In the genomic region with DNA sequence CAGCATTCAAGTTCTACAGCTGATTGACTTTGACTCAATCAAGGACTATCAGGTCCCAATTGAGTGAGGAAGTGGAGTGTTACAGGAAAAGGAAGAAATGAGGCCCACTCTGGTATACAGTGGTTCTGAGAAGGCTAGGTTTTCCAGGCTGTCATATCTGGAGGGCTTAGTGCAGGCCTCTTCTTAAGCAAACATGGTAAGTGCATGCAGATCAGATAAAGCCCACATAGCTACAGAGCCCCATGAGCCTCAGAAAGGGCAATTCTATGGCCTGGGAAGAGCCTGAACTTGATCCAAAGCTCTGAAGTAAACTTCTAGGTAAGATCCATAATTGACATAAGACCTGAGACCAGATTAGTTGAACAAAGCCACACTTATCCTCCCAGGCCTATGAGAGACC, we compare ENCODE assay signal across 17 cellular contexts. TPM values are rescaled to one million over a fixed set of nuclear protein-coding genes. Genes with fewer than 3 reads are reported as not detected.
DNase-seq lines count a peak whose midpoint lies in the region; ATAC-seq lines count a peak whose summit lies in the region.
"Had no signal": no experiment of that assay in that cellular context is flagged by ENCODE, and none has a peak within 500 bp of the region (broad histone marks: within the 10 kb centered on the region; RNA-seq: fewer than 3 reads in every experiment).

No MANE protein-coding gene starts in this region.

- peaks cover 3% of the 10 kb centered on the region for H3K36me3 Mint-ChIP-seq in activated CD4-positive, alpha-beta memory T cell treated with anti-CD3 and anti-CD28 coated beads for 36 hours
- H3K36me3 Mint-ChIP-seq in activated CD4-positive, alpha-beta memory T cell treated with anti-CD3 and anti-CD28 coated beads, Interleukin-2, amount 10 ng/mL, durations not matched to agents 7 days and 5 days (ENCODE audit: low read depth): peaks cover 10% of the 10 kb centered on the region
- H3K36me3 Mint-ChIP-seq in activated T-helper 17 cell treated with anti-CD3 and anti-CD28 coated beads, Interleukin-2, amount 50 U/mL, for 72 hours (ENCODE audit: low read depth): no peaks in the 10 kb centered on the region
- no peaks in the 10 kb centered on the region for H3K36me3 Mint-ChIP-seq in stimulated activated naive B cell treated with anti-CD40 and anti-IgM and Interleukin-4, amounts not matched to agents 10 μg/mL and 1 μg/mL and 100 μg/mL, for 72 hours
- H3K36me3 Mint-ChIP-seq: CD14-positive monocyte; CD4-positive, alpha-beta memory T cell had no signal

- H3K9me3 Mint-ChIP-seq in activated CD4-positive, alpha-beta memory T cell treated with anti-CD3 and anti-CD28 coated beads for 36 hours: peaks cover 3% of the 10 kb centered on the region
- H3K9me3 Mint-ChIP-seq in activated CD4-positive, alpha-beta memory T cell treated with anti-CD3 and anti-CD28 coated beads, Interleukin-2, amount 10 ng/mL, durations not matched to agents 7 days and 5 days: no peaks in the 10 kb centered on the region
- no peaks in the 10 kb centered on the region for H3K9me3 Mint-ChIP-seq in activated T-helper 17 cell treated with anti-CD3 and anti-CD28 coated beads, Interleukin-2, amount 50 U/mL, for 72 hours
- no peaks in the 10 kb centered on the region for H3K9me3 Mint-ChIP-seq in stimulated activated naive B cell treated with anti-CD40 and anti-IgM and Interleukin-4, amounts not matched to agents 10 μg/mL and 1 μg/mL and 100 μg/mL, for 72 hours
- H3K9me3 Mint-ChIP-seq: CD4-positive, alpha-beta memory T cell; HFFc6 had no signal

- peaks cover 1% of the 10 kb centered on the region for H3K27me3 Mint-ChIP-seq in activated CD4-positive, alpha-beta memory T cell treated with anti-CD3 and anti-CD28 coated beads for 36 hours
- H3K27me3 Mint-ChIP-seq in activated CD4-positive, alpha-beta memory T cell treated with anti-CD3 and anti-CD28 coated beads, Interleukin-2, amount 10 ng/mL, durations not matched to agents 7 days and 5 days: no peaks in the 10 kb centered on the region
- peaks cover 3% of the 10 kb centered on the region for H3K27me3 Mint-ChIP-seq in activated T-helper 17 cell treated with anti-CD3 and anti-CD28 coated beads, Interleukin-2, amount 50 U/mL, for 72 hours
- peaks cover 4 to 17% of the 10 kb centered on the region in 2 donors for H3K27me3 Mint-ChIP-seq in stimulated activated naive B cell treated with anti-CD40 and anti-IgM and Interleukin-4, amounts not matched to agents 10 μg/mL and 1 μg/mL and 100 μg/mL, for 72 hours

- intact Hi-C loops in activated CD4-positive, alpha-beta memory T cell treated with anti-CD3 and anti-CD28 coated beads for 36 hours (cut with micrococcal nuclease): loop anchor here (1.0 kb wide), 1 partner anchor 17 kb away; no protein-coding TSS in a partner anchor

- H3K27ac Mint-ChIP-seq in activated CD4-positive, alpha-beta memory T cell treated with anti-CD3 and anti-CD28 coated beads for 36 hours: peak overlapping the region; percentile 81
- no peak overlapping the region for H3K27ac Mint-ChIP-seq in activated CD4-positive, alpha-beta memory T cell treated with anti-CD3 and anti-CD28 coated beads, Interleukin-2, amount 10 ng/mL, durations not matched to agents 7 days and 5 days
- H3K27ac Mint-ChIP-seq in activated T-helper 17 cell treated with anti-CD3 and anti-CD28 coated beads, Interleukin-2, amount 50 U/mL, for 72 hours: peak overlapping the region; percentile 83
- H3K27ac Mint-ChIP-seq in stimulated activated naive B cell treated with anti-CD40 and anti-IgM and Interleukin-4, amounts not matched to agents 10 μg/mL and 1 μg/mL and 100 μg/mL, for 72 hours: no peak overlapping the region
- H3K27ac Mint-ChIP-seq: CD14-positive monocyte, HFFc6 had no signal

- CTCF ChIA-PET in activated CD4-positive, alpha-beta memory T cell treated with anti-CD3 and anti-CD28 coated beads for 36 hours (lab: Charles Lee): no interaction called here
- CTCF ChIA-PET in activated CD4-positive, alpha-beta memory T cell treated with anti-CD3 and anti-CD28 coated beads, Interleukin-2, amount 10 ng/mL, durations not matched to agents 7 days and 5 days (lab: Charles Lee): no interaction called here

- H3K4me3 Mint-ChIP-seq in activated CD4-positive, alpha-beta memory T cell treated with anti-CD3 and anti-CD28 coated beads for 36 hours: no peak overlapping the region
- H3K4me3 Mint-ChIP-seq in activated CD4-positive, alpha-beta memory T cell treated with anti-CD3 and anti-CD28 coated beads, Interleukin-2, amount 10 ng/mL, durations not matched to agents 7 days and 5 days: no peak overlapping the region
- peak overlapping the region; percentile 45 for H3K4me3 Mint-ChIP-seq in activated T-helper 17 cell treated with anti-CD3 and anti-CD28 coated beads, Interleukin-2, amount 50 U/mL, for 72 hours
- no peak overlapping the region for H3K4me3 Mint-ChIP-seq in stimulated activated naive B cell treated with anti-CD40 and anti-IgM and Interleukin-4, amounts not matched to agents 10 μg/mL and 1 μg/mL and 100 μg/mL, for 72 hours
- H3K4me3 Mint-ChIP-seq: CD14-positive monocyte; CD4-positive, alpha-beta memory T cell; HFFc6 had no signal

- DNase-seq in activated CD4-positive, alpha-beta memory T cell treated with anti-CD3 and anti-CD28 coated beads for 36 hours: no peak
- DNase-seq in activated CD4-positive, alpha-beta memory T cell treated with anti-CD3 and anti-CD28 coated beads, Interleukin-2, amount 10 ng/mL, durations not matched to agents 7 days and 5 days: no peak
- DNase-seq in HuH-7 (ENCODE audit: low spot score): peak; percentile 23
- no peak for DNase-seq in stimulated activated naive B cell treated with anti-CD40 and anti-IgM and Interleukin-4, amounts not matched to agents 10 μg/mL and 1 μg/mL and 100 μg/mL, for 72 hours
- DNase-seq: 8988T; CD4-positive, alpha-beta memory T cell; DMS153; DMS79; GDM1; GOT3; H7; HFFc6 had no signal

- peaks cover 28% of the 10 kb centered on the region for H3K4me1 Mint-ChIP-seq in activated CD4-positive, alpha-beta memory T cell treated with anti-CD3 and anti-CD28 coated beads for 36 hours (ENCODE audit: low read depth)
- peaks cover 17% of the 10 kb centered on the region for H3K4me1 Mint-ChIP-seq in activated CD4-positive, alpha-beta memory T cell treated with anti-CD3 and anti-CD28 coated beads, Interleukin-2, amount 10 ng/mL, durations not matched to agents 7 days and 5 days
- no peaks in the 10 kb centered on the region for H3K4me1 Mint-ChIP-seq in activated T-helper 17 cell treated with anti-CD3 and anti-CD28 coated beads, Interleukin-2, amount 50 U/mL, for 72 hours
- H3K4me1 Mint-ChIP-seq in stimulated activated naive B cell treated with anti-CD40 and anti-IgM and Interleukin-4, amounts not matched to agents 10 μg/mL and 1 μg/mL and 100 μg/mL, for 72 hours: peaks cover 5 to 8% of the 10 kb centered on the region in 2 donors
- H3K4me1 Mint-ChIP-seq: CD14-positive monocyte had no signal

- peak; percentile 16 for ATAC-seq in activated T-helper 17 cell treated with anti-CD3 and anti-CD28 coated beads, Interleukin-2, amount 50 U/mL, for 72 hours (replicated peaks)
- peak; percentile 38 to 72 for ATAC-seq in stimulated activated naive B cell treated with anti-CD40 and anti-IgM and Interleukin-4, amounts not matched to agents 10 μg/mL and 1 μg/mL and 100 μg/mL, for 72 hours (replicated peaks)
- ATAC-seq in GM19455 (IDR thresholded peaks at IDR 0.05; ENCODE audit: unreplicated experiment): no peak
- no peak for ATAC-seq in GM19351 (IDR thresholded peaks at IDR 0.05; ENCODE audit: unreplicated experiment)
- ATAC-seq: HCT116 had no signal

- POLR2A ChIA-PET in activated CD4-positive, alpha-beta memory T cell treated with anti-CD3 and anti-CD28 coated beads for 36 hours (lab: Charles Lee): interaction anchor here (0.7 kb wide), 1 partner anchor 1160 kb away, joined by 3 read pairs; no protein-coding TSS in a partner anchor
- POLR2A ChIA-PET in activated CD4-positive, alpha-beta memory T cell treated with anti-CD3 and anti-CD28 coated beads, Interleukin-2, amount 10 ng/mL, durations not matched to agents 7 days and 5 days (lab: Charles Lee): no interaction called here

RNA-seq across cellular contexts. Expression of gene MAOA, which starts 29.0 kb away (rescaled TPM):
- 10 to 100 TPM; 14.8 to 16.8 TPM for total RNA-seq in activated CD4-positive, alpha-beta memory T cell treated with anti-CD3 and anti-CD28 coated beads for 36 hours
- total RNA-seq in activated CD4-positive, alpha-beta memory T cell treated with anti-CD3 and anti-CD28 coated beads, Interleukin-2, amount 10 ng/mL, durations not matched to agents 7 days and 5 days: 1 to 10 TPM; 2.5 to 6.5 TPM
- total RNA-seq in activated T-helper 17 cell treated with anti-CD3 and anti-CD28 coated beads, Interleukin-2, amount 50 U/mL, for 72 hours: 10 to 100 TPM in 1 of 2 donors, 1 to 10 TPM in 1; 4.5 to 20.4 TPM

Comparison
In these comparisons a context has a peak if more than half of its experiments do, and no peak if none do; other contexts are left out.
1. H3K27ac Mint-ChIP-seq: peak in activated CD4-positive, alpha-beta memory T cell treated with anti-CD3 and anti-CD28 coated beads for 36 hours (single experiment) and activated T-helper 17 cell treated with anti-CD3 and anti-CD28 coated beads, Interleukin-2, amount 50 U/mL, for 72 hours (single experiment); none in activated CD4-positive, alpha-beta memory T cell treated with anti-CD3 and anti-CD28 coated beads, Interleukin-2, amount 10 ng/mL, durations not matched to agents 7 days and 5 days (single experiment) and stimulated activated naive B cell treated with anti-CD40 and anti-IgM and Interleukin-4, amounts not matched to agents 10 μg/mL and 1 μg/mL and 100 μg/mL, for 72 hours (single experiment).
2. ATAC-seq: peak in activated T-helper 17 cell treated with anti-CD3 and anti-CD28 coated beads, Interleukin-2, amount 50 U/mL, for 72 hours (single experiment) and stimulated activated naive B cell treated with anti-CD40 and anti-IgM and Interleukin-4, amounts not matched to agents 10 μg/mL and 1 μg/mL and 100 μg/mL, for 72 hours (2 of 2); none in GM19455 (single experiment) and GM19351 (single experiment).